8 cellular contexts compared by ENCODE assay signal in the genomic region with DNA sequence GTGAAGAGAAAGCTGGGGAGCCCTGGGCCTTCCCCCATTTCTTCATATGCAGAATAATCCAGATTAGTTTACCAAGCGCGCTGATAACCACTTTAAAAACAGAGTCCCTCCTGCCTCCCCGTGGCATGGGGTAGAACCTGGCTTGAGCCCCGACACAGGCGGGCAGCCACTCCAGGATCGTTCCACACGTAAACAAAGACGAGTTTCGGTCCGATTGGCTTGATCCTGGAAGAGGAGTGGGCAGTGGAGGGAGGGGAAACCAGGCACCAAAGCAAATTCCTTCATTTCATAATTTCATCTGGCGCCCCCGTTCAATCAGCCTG. TPM values are rescaled to one million over a fixed set of nuclear protein-coding genes. Genes with fewer than 3 reads are reported as not detected.
DNase-seq lines count a peak whose midpoint lies in the region; ATAC-seq and TF ChIP-seq lines count a peak whose summit lies in the region.

No MANE protein-coding gene starts in this region.

- H3K36me3 ChIP-seq in SK-N-SH (replicated peaks in 1 of 2; ENCODE audit: control insufficient read depth in 1 of 2, insufficient read depth in 2 of 2, low read length in 1 of 2), result no peaks in the 10 kb centered on the region

- no peak for ATAC-seq in HG03097 (IDR thresholded peaks at IDR 0.05; ENCODE audit: low FRiP score, unreplicated experiment)

- no peaks in the 10 kb centered on the region for H3K9me2 ChIP-seq in SK-N-SH

- no peak for TF ChIP-seq EP300 in SK-N-SH (IDR thresholded peaks at IDR 0.05; ENCODE audit: borderline replicate concordance in 1 of 2, low read depth in 1 of 2, low read length in 1 of 2)

- CTCF ChIA-PET in SK-N-SH (lab: Yijun Ruan, JAX), result interaction anchor here (1.0 to 2.1 kb wide), 3 partner anchors 13 to 102 kb away, joined by 5 to 16 read pairs (median 6); no protein-coding TSS in a partner anchor

- peak overlapping the region; percentile 4; the same call in 1 of the 2 replicates for H3K4me3 ChIP-seq in GM12865 (ENCODE audit: low read depth, low read length)
- H3K4me3 ChIP-seq in SK-N-SH (ENCODE audit: low read depth in 2 of 2, low read length in 1 of 2), result peak overlapping the region; percentile 51 to 60
- peak overlapping the region; percentile 65 for H3K4me3 ChIP-seq in fibroblast of the aortic adventitia (ENCODE audit: low read depth, low read length)

- no peaks in the 10 kb centered on the region for H3K27me3 ChIP-seq in SK-N-SH (ENCODE audit: insufficient read depth)

- peak overlapping the region; percentile 58 for H3K9ac ChIP-seq in SK-N-SH

- H3K9me3 ChIP-seq in SK-N-SH, result no peaks in the 10 kb centered on the region

- intact Hi-C loops in posterior vena cava (cut with DNase I), result no loop called here

- POLR2A ChIA-PET in SK-N-SH (lab: Yijun Ruan, JAX), result no interaction called here

- DNase-seq in GM12865 (ENCODE audit: low read depth), result no peak
- peak; percentile 77 for DNase-seq in SK-N-SH
- DNase-seq in fibroblast of the aortic adventitia (ENCODE audit: low read depth), result no peak
- DNase-seq in posterior vena cava (ENCODE audit: low spot score), result peak; percentile 78
- DNase-seq in putamen (ENCODE audit: low spot score), result no peak
- DNase-seq in activated CD4-positive, CD25-positive, alpha-beta regulatory T cell treated with anti-CD3 and anti-CD28 coated beads, Interleukin-2, amount 50 U/mL, for 72 hours, result no peak
- no peak for DNase-seq in GM20000 (ENCODE audit: low spot score)

- WGBS in SK-N-SH (ENCODE audit: low lambda C conversion rate), result 9% methylated on average over 10 of the region's 12 CpGs

- peak; percentile 23 for TF ChIP-seq RAD21 in SK-N-SH (IDR thresholded peaks at IDR 0.05; ENCODE audit: low read length)

- H3F3A ChIP-seq in SK-N-SH (replicated peaks; ENCODE audit: insufficient read depth), result no peaks in the 10 kb centered on the region

- H3K4me2 ChIP-seq in SK-N-SH, result peak overlapping the region; percentile 79

- no peaks in the 10 kb centered on the region for H4K20me1 ChIP-seq in SK-N-SH (ENCODE audit: insufficient read depth)

- no peaks in the 10 kb centered on the region for H3K79me2 ChIP-seq in SK-N-SH (ENCODE audit: insufficient read depth)

- peak overlapping the region; percentile 89; the same call in 1 of the 2 replicates for H2AFZ ChIP-seq in SK-N-SH (ENCODE audit: low read depth)

- TF ChIP-seq CTCF in GM12865 (IDR thresholded peaks at IDR 0.05; ENCODE audit: insufficient read depth, low read depth, low read length, missing control alignments), result no peak
- TF ChIP-seq CTCF in SK-N-SH (IDR thresholded peaks at IDR 0.05), result no peak
- no peak for TF ChIP-seq CTCF in fibroblast of the aortic adventitia (IDR thresholded peaks at IDR 0.05; ENCODE audit: insufficient read depth, low read length)
- no peak for TF ChIP-seq CTCF in GM20000 (IDR thresholded peaks at IDR 0.05; ENCODE audit: extremely low read depth, missing control alignments)

- peaks cover 5 to 14% of the 10 kb centered on the region in 2 experiments; a peak in 1 of 4 replicates for H3K4me1 ChIP-seq in SK-N-SH (ENCODE audit: control insufficient read depth in 1 of 2, insufficient read depth in 2 of 2, low read depth in 1 of 2, low read length in 1 of 2)

- peak overlapping the region in 1 of 2 experiments; percentile 23; a peak in 1 of 4 replicates for H3K27ac ChIP-seq in SK-N-SH (ENCODE audit: low read depth in 2 of 2, low read length in 1 of 2)

TF ChIP-seq in SK-N-SH, 30 proteins besides CTCF, POLR2A, EP300 and RAD21:
- TF ChIP-seq FOSL2 (IDR thresholded peaks at IDR 0.05; ENCODE audit: borderline replicate concordance, low read depth) (no peak), SIN3A (IDR thresholded peaks at IDR 0.05; ENCODE audit: borderline replicate concordance, low read depth, low read length) (no peak), RFX5 (IDR thresholded peaks at IDR 0.05; ENCODE audit: low read length) (no peak), JUND (IDR thresholded peaks at IDR 0.05) (no peak), RCOR1 (IDR thresholded peaks at IDR 0.05; ENCODE audit: low read length) (no peak), SMC3 (IDR thresholded peaks at IDR 0.05; ENCODE audit: low read depth, low read length) (no peak), MXI1 (IDR thresholded peaks at IDR 0.05; ENCODE audit: low read depth, low read length) (no peak), TEAD4 (IDR thresholded peaks at IDR 0.05; ENCODE audit: borderline replicate concordance, insufficient read depth) (no peak), EZH2phosphoT487 (IDR thresholded peaks at IDR 0.05; ENCODE audit: borderline replicate concordance, low read depth) (no peak), CHD2 (IDR thresholded peaks at IDR 0.05; ENCODE audit: low read length, partially characterized antibody) (no peak)
- TF ChIP-seq, protein P1, sequence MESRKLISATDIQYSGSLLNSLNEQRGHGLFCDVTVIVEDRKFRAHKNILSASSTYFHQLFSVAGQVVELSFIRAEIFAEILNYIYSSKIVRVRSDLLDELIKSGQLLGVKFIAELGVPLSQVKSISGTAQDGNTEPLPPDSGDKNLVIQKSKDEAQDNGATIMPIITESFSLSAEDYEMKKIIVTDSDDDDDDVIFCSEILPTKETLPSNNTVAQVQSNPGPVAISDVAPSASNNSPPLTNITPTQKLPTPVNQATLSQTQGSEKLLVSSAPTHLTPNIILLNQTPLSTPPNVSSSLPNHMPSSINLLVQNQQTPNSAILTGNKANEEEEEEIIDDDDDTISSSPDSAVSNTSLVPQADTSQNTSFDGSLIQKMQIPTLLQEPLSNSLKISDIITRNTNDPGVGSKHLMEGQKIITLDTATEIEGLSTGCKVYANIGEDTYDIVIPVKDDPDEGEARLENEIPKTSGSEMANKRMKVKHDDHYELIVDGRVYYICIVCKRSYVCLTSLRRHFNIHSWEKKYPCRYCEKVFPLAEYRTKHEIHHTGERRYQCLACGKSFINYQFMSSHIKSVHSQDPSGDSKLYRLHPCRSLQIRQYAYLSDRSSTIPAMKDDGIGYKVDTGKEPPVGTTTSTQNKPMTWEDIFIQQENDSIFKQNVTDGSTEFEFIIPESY (IDR thresholded peaks at IDR 0.05; ENCODE audit: borderline replicate concordance, low read depth), result no peak
- TF ChIP-seq, protein P2, sequence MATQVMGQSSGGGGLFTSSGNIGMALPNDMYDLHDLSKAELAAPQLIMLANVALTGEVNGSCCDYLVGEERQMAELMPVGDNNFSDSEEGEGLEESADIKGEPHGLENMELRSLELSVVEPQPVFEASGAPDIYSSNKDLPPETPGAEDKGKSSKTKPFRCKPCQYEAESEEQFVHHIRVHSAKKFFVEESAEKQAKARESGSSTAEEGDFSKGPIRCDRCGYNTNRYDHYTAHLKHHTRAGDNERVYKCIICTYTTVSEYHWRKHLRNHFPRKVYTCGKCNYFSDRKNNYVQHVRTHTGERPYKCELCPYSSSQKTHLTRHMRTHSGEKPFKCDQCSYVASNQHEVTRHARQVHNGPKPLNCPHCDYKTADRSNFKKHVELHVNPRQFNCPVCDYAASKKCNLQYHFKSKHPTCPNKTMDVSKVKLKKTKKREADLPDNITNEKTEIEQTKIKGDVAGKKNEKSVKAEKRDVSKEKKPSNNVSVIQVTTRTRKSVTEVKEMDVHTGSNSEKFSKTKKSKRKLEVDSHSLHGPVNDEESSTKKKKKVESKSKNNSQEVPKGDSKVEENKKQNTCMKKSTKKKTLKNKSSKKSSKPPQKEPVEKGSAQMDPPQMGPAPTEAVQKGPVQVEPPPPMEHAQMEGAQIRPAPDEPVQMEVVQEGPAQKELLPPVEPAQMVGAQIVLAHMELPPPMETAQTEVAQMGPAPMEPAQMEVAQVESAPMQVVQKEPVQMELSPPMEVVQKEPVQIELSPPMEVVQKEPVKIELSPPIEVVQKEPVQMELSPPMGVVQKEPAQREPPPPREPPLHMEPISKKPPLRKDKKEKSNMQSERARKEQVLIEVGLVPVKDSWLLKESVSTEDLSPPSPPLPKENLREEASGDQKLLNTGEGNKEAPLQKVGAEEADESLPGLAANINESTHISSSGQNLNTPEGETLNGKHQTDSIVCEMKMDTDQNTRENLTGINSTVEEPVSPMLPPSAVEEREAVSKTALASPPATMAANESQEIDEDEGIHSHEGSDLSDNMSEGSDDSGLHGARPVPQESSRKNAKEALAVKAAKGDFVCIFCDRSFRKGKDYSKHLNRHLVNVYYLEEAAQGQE (IDR thresholded peaks at IDR 0.05; ENCODE audit: low read depth, low read length), result no peak
- TF ChIP-seq, protein P3, sequence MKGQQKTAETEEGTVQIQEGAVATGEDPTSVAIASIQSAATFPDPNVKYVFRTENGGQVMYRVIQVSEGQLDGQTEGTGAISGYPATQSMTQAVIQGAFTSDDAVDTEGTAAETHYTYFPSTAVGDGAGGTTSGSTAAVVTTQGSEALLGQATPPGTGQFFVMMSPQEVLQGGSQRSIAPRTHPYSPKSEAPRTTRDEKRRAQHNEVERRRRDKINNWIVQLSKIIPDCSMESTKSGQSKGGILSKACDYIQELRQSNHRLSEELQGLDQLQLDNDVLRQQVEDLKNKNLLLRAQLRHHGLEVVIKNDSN (IDR thresholded peaks at IDR 0.05; ENCODE audit: borderline replicate concordance, low read depth), result no peak

RNA-seq across cellular contexts. Expression of a gene that starts 0.9 kb away (rescaled TPM):
- polyA plus RNA-seq in SK-N-SH (2012; rRNA removed), result 12.7 and 16.1 TPM in 2 replicates
- polyA plus RNA-seq in SK-N-SH (2012; cell fraction: cytosol; rRNA removed), result 8.0 and 9.6 TPM in 2 replicates
- polyA plus RNA-seq in SK-N-SH (2012; cell fraction: nucleus; rRNA removed), result 8.2 and 12.0 TPM in 2 replicates
- 5.4 and 15.5 TPM in 2 replicates for total RNA-seq in fibroblast of the aortic adventitia (ENCODE audit: low replicate concordance)
- 10 to 100 TPM; 16.2 to 23.4 TPM for total RNA-seq in posterior vena cava

Comparison
In these comparisons a context has a peak if more than half of its experiments do, and no peak if none do; other contexts are left out.
1. DNase-seq: peak in SK-N-SH (single experiment) and posterior vena cava (single experiment); none in GM12865 (single experiment), fibroblast of the aortic adventitia (single experiment), putamen (single experiment), activated CD4-positive, CD25-positive, alpha-beta regulatory T cell treated with anti-CD3 and anti-CD28 coated beads, Interleukin-2, amount 50 U/mL, for 72 hours (single experiment) and GM20000 (single experiment).
2. H3K4me3 ChIP-seq: peak in every context shown above with its lines; median percentile 65 in fibroblast of the aortic adventitia; 56 in SK-N-SH; 4 in GM12865.